ENCODE assay signal across 13 cellular contexts in the genomic region with DNA sequence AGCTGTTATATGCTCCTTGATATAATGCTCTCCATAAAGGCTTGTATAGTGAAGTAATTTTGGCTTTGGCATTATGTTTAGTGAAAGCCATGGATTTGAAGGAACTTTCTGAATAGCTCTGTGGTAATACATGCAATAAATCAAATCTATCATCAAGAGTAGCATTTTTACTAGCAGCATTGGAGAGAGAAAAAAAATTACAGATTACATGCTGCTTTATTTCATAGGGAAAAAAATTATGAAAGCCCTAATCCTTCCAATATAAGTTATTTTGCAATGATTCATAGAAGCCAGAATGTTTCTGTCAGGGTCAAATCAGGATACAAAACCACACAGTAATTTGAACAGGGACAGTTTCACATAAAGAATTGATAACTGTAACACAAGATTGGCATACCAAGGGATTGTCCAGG.
"Had no signal": no experiment of that assay in that cellular context is flagged by ENCODE, and none has a peak within 500 bp of the region (broad histone marks: within the 10 kb centered on the region; RNA-seq: fewer than 3 reads in every experiment).

No MANE protein-coding gene starts in this region.

- ATAC-seq: gastroesophageal sphincter, T-helper 17 cell had no signal

- H3K4me1 ChIP-seq: adrenal gland, esophagus muscularis mucosa, gastroesophageal sphincter, thyroid gland had no signal

- H3K36me3 ChIP-seq: adrenal gland, esophagus muscularis mucosa, gastroesophageal sphincter, thyroid gland had no signal

- H3K27me3 Mint-ChIP-seq: activated naive CD4-positive, alpha-beta T cell treated with anti-CD3 and anti-CD28 coated beads, Interleukin-2, amount 10 ng/mL, durations not matched to agents 7 days and 5 days; T-helper 17 cell had no signal

- H3K4me3 ChIP-seq: adrenal gland, esophagus muscularis mucosa, gastroesophageal sphincter, thyroid gland had no signal

- H3K36me3 Mint-ChIP-seq: activated naive CD4-positive, alpha-beta T cell treated with anti-CD3 and anti-CD28 coated beads, Interleukin-2, amount 10 ng/mL, durations not matched to agents 7 days and 5 days; mesothelial cell of epicardium had no signal

- H3K4me1 Mint-ChIP-seq: activated naive CD4-positive, alpha-beta T cell treated with anti-CD3 and anti-CD28 coated beads, Interleukin-2, amount 10 ng/mL, durations not matched to agents 7 days and 5 days; neural crest cell; T-helper 17 cell had no signal

- H3K27ac Mint-ChIP-seq: activated naive CD4-positive, alpha-beta T cell treated with anti-CD3 and anti-CD28 coated beads, Interleukin-2, amount 10 ng/mL, durations not matched to agents 7 days and 5 days; activated T-helper 2 cell treated with anti-CD3 and anti-CD28 coated beads, Interferon-gamma antibody, Interleukin-2, Interleukin-4, amounts not matched to agents 10 μg/mL and 5 μg/mL and 100 μg/mL, durations not matched to agents 14 hours and 24 hours and 36 hours; mesothelial cell of epicardium; T-helper 17 cell had no signal

- H3K27ac ChIP-seq: adrenal gland, esophagus muscularis mucosa, gastroesophageal sphincter, thyroid gland had no signal

- H3K9me3 Mint-ChIP-seq: activated T-helper 2 cell treated with anti-CD3 and anti-CD28 coated beads, Interferon-gamma antibody, Interleukin-2, Interleukin-4, amounts not matched to agents 10 μg/mL and 5 μg/mL and 100 μg/mL, durations not matched to agents 14 hours and 24 hours and 36 hours; neural crest cell had no signal

- DNase-seq: activated CD4-positive, alpha-beta T cell treated with anti-CD3 and anti-CD28 coated beads, Interleukin-2, amount 50 U/mL, for 1 hour; activated naive CD4-positive, alpha-beta T cell treated with anti-CD3 and anti-CD28 coated beads, Interleukin-2, amount 10 ng/mL, durations not matched to agents 7 days and 5 days; adrenal gland; cerebellar nuclear complex; dermis blood vessel endothelial cell; stimulated activated CD4-positive, alpha-beta T cell treated with anti-CD3 and anti-CD28 coated beads, Interleukin-4, amount 100 ng/mL, for 4 hours; T-helper 17 cell; thyroid gland had no signal

- H3K27me3 ChIP-seq: adrenal gland, esophagus muscularis mucosa, gastroesophageal sphincter, thyroid gland had no signal

- H3K9me3 ChIP-seq: adrenal gland, esophagus muscularis mucosa, gastroesophageal sphincter, thyroid gland had no signal

- H3K4me3 Mint-ChIP-seq: activated naive CD4-positive, alpha-beta T cell treated with anti-CD3 and anti-CD28 coated beads, Interleukin-2, amount 10 ng/mL, durations not matched to agents 7 days and 5 days; mesothelial cell of epicardium; neural crest cell; T-helper 17 cell had no signal
